Comparison of ENCODE assay signal across 15 cellular contexts in genomic region chr6:54081499-54081898, GRCh38. TPM values are rescaled to one million over a fixed set of nuclear protein-coding genes. Genes with fewer than 3 reads are reported as not detected.
"Had no signal": no experiment of that assay in that cellular context is flagged by ENCODE, and none has a peak within 500 bp of the region (broad histone marks: within the 10 kb centered on the region; RNA-seq: fewer than 3 reads in every experiment).

No MANE protein-coding gene starts in this region.

RNA-seq across cellular contexts. Expression of gene MLIP, which starts 29.7 kb away (rescaled TPM):
- total RNA-seq: activated B cell treated with CpG ODN at 0.5 μM for 24 hours; activated CD4-positive, alpha-beta memory T cell treated with anti-CD3 and anti-CD28 coated beads for 36 hours; activated CD4-positive, alpha-beta memory T cell treated with anti-CD3 and anti-CD28 coated beads, Interleukin-2, amount 10 ng/mL, durations not matched to agents 7 days and 5 days; activated CD4-positive, alpha-beta T cell treated with anti-CD3 and anti-CD28 coated beads for 36 hours; activated CD4-positive, alpha-beta T cell treated with anti-CD3 and anti-CD28 coated beads, Interleukin-2, amount 10 ng/mL, durations not matched to agents 24 days and 14 days; activated CD4-positive, alpha-beta T cell treated with anti-CD3 and anti-CD28 coated beads, Interleukin-2, amount 10 ng/mL, durations not matched to agents 7 days and 5 days; activated CD8-positive, alpha-beta memory T cell treated with anti-CD3 and anti-CD28 coated beads for 36 hours; activated CD8-positive, alpha-beta memory T cell treated with anti-CD3 and anti-CD28 coated beads, Interleukin-2, amount 10 ng/mL, durations not matched to agents 7 days and 5 days; activated CD8-positive, alpha-beta T cell treated with anti-CD3 and anti-CD28 coated beads for 36 hours; activated CD8-positive, alpha-beta T cell treated with anti-CD3 and anti-CD28 coated beads, Interleukin-2, amount 10 ng/mL, durations not matched to agents 7 days and 5 days; T-cell; T-helper 1 cell treated with Interleukin-12 subunit alpha and Interleukin-12 subunit beta and Interleukin-4 antibody, amounts not matched to agents 30 ng/mL and 1 ng/mL, for 36 hours; T-helper 17 cell; T-helper 2 cell treated with Interferon-gamma antibody and Interleukin-4, amounts not matched to agents 100 ng/mL and 5 ng/mL, for 36 hours; WTC11 had no signal
